Comparison of ENCODE assay signal across 8 cellular contexts in genomic region chr2:20350105-20350712, GRCh38. TPM values are rescaled to one million over a fixed set of nuclear protein-coding genes. Genes with fewer than 3 reads are reported as not detected.
DNase-seq lines count a peak whose midpoint lies in the region; ATAC-seq and TF ChIP-seq lines count a peak whose summit lies in the region.

No MANE protein-coding gene starts in this region.

- H3K4me3 ChIP-seq in A673 (ENCODE audit: low read depth, low read length, poor library complexity, severe bottlenecking): peak overlapping the region; percentile 94
- peak overlapping the region; percentile 83 to 91 (median 87) for H3K4me3 ChIP-seq in esophagus muscularis mucosa

- DNase-seq in A673 (ENCODE audit: low spot score): peak; percentile 71
- DNase-seq in NCI-H82 (lab: John Stamatoyannopoulos, UW): peak; percentile 83
- DNase-seq in activated T-cell treated with anti-CD3 and anti-CD28 coated beads for 4 hours: peak; percentile 38
- DNase-seq in esophagus muscularis mucosa (ENCODE audit: extremely low spot score): no peak
- DNase-seq in naive thymus-derived CD8-positive, alpha-beta T cell: peak in 9 of 10 donors; percentile 8 to 76 (median 56)
- DNase-seq in stimulated activated naive CD4-positive, alpha-beta T cell treated with Interleukin-2 at 50 U/mL for 16 hours (lab: John Stamatoyannopoulos, UW): peak; percentile 60

- ATAC-seq in GM18511 (IDR thresholded peaks at IDR 0.05; ENCODE audit: unreplicated experiment) (peak; percentile 40), HG03025 (IDR thresholded peaks at IDR 0.05; ENCODE audit: low FRiP score, unreplicated experiment) (peak; percentile 38)
- ATAC-seq in naive thymus-derived CD8-positive, alpha-beta T cell: peak; percentile 9 to 31

- H3K27ac Mint-ChIP-seq in naive thymus-derived CD8-positive, alpha-beta T cell: peak overlapping the region in 9 of 10 donors; percentile 72 to 97 (median 91)

- no peak for TF ChIP-seq EP300 in esophagus muscularis mucosa (IDR thresholded peaks at IDR 0.05)

- no peaks in the 10 kb centered on the region for H3K27me3 Mint-ChIP-seq in naive thymus-derived CD8-positive, alpha-beta T cell

- peak overlapping the region in 7 of 10 donors; percentile 84 to 96 (median 93) for H3K4me3 Mint-ChIP-seq in naive thymus-derived CD8-positive, alpha-beta T cell

- H3K27me3 ChIP-seq in A673 (replicated peaks; ENCODE audit: insufficient read depth, low read depth, low read length, poor library complexity): no peaks in the 10 kb centered on the region
- no peaks in the 10 kb centered on the region for H3K27me3 ChIP-seq in esophagus muscularis mucosa

- WGBS in esophagus muscularis mucosa: 1% methylated on average over 12 of the region's 64 CpGs

- POLR2A ChIA-PET in A673 (lab: Charles Lee; ENCODE audit: low non-redundant PET): no interaction called here
- POLR2A ChIA-PET in naive thymus-derived CD8-positive, alpha-beta T cell (lab: Charles Lee): interaction anchor here (0.5 to 1.7 kb wide), 9 partner anchors 11 to 301 kb away, joined by 3 to 4 read pairs (median 3); partner anchors contain the start of genes HS1BP3 and LAPTM4A

- intact Hi-C loops in A673 (cut with micrococcal nuclease; ENCODE audit: unreplicated experiment): no loop called here
- intact Hi-C loops in esophagus muscularis mucosa (cut with DNase I): no loop called here

- peak; percentile 3 for TF ChIP-seq POLR2A in esophagus muscularis mucosa (IDR thresholded peaks at IDR 0.05; ENCODE audit: low read depth)

- no TSS peak for BruUV-seq in A673 (replicated peaks; lab: Mats Ljungman, UMichigan)

- peaks cover 0 to 10% (median 4%) of the 10 kb centered on the region in 3 donors for H3K36me3 Mint-ChIP-seq in naive thymus-derived CD8-positive, alpha-beta T cell

- H3K27ac ChIP-seq in A673 (ENCODE audit: low read depth, low read length, poor library complexity, severe bottlenecking): peak overlapping the region; percentile 96
- peak overlapping the region; percentile 90 to 96 (median 95) for H3K27ac ChIP-seq in esophagus muscularis mucosa (replicated peaks in 1 of 4)

- H3K9me3 ChIP-seq in A673 (ENCODE audit: low read depth, low read length, poor library complexity, severe bottlenecking) (no peaks in the 10 kb centered on the region), esophagus muscularis mucosa (no peaks in the 10 kb centered on the region)

- TF ChIP-seq CTCF in A673 (conservative IDR thresholded peaks at IDR 0.05; ENCODE audit: low read depth, low read length) (no peak), esophagus muscularis mucosa (IDR thresholded peaks at IDR 0.05) (no peak)

- H3K4me1 ChIP-seq in A673 (ENCODE audit: insufficient read depth, low read length, poor library complexity, severe bottlenecking) (peaks cover 36% of the 10 kb centered on the region), esophagus muscularis mucosa (peaks cover 31 to 68% (median 64%) of the 10 kb centered on the region in 4 donors)

- H3K9me3 Mint-ChIP-seq in naive thymus-derived CD8-positive, alpha-beta T cell: no peaks in the 10 kb centered on the region

- H3K4me1 Mint-ChIP-seq in naive thymus-derived CD8-positive, alpha-beta T cell: peaks cover 19 to 47% (median 43%) of the 10 kb centered on the region in 4 donors

- CTCF ChIA-PET in A673 (lab: Charles Lee): interaction anchor here (1.2 kb wide), 1 partner anchor 24 kb away, joined by 3 read pairs; no protein-coding TSS in a partner anchor

- H3K36me3 ChIP-seq in A673 (ENCODE audit: insufficient read depth, low read length, poor library complexity, severe bottlenecking) (no peaks in the 10 kb centered on the region), esophagus muscularis mucosa (no peaks in the 10 kb centered on the region)

RNA-seq across cellular contexts. Expression of gene PUM2, which starts 0.4 kb away (rescaled TPM):
- total RNA-seq in A673 (2021) (109 and 112 TPM in 2 replicates), esophagus muscularis mucosa (100 to 1,000 TPM in 1 of 4 donors, 10 to 100 TPM in 3; 73.7 to 113 (median 93.1) TPM)
- total RNA-seq in naive thymus-derived CD8-positive, alpha-beta T cell: 100 to 1,000 TPM; 175 to 177 TPM
- 10 to 100 TPM; 17.1 to 19.0 (median 18.0) TPM for polyA plus RNA-seq in naive thymus-derived CD8-positive, alpha-beta T cell
